Comparison of ENCODE assay signal across 21 cellular contexts in the genomic region with DNA sequence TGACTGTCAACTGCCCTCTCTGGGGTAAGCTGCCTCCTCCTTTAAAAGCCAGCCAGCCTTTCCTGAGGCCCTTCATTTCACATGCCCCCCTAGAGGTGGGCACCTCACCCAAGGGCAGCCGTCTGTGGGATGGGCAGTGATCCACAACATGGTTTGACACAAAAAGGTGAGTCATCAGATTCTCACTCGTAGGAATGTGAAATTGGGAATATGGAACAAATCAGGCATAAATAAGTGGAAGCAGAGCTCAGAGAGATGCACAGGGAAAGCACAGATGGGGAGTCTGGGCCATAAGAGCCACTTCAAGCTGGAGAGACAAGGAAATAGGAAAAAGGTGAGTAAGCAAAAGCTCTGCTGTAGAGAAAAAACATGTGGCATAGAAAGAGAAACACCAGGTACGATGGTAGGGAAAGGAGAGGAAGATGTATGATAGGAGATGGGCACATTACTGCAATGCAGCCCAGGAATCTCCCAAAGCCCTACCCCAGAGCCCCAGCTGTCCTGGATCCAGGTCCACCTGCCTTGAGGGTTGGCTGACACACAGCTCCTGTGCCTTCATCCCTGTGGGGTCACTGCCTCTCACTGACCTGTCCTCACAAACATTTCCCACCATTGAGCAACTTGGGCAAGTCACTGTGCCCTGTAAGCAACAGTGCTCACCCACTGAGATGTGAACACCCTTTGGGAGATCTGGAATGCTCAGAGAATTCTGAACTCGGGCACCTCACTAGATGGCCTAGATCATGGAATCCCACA.
DNase-seq lines count a peak whose midpoint lies in the region; FAIRE-seq and TF ChIP-seq lines count a peak whose summit lies in the region.
"Had no signal": no experiment of that assay in that cellular context is flagged by ENCODE, and none has a peak within 500 bp of the region (broad histone marks: within the 10 kb centered on the region; RNA-seq: fewer than 3 reads in every experiment).

No MANE protein-coding gene starts in this region.

- no peak overlapping the region for H3K27ac ChIP-seq in astrocyte (ENCODE audit: low read depth, low read length)
- no peak overlapping the region for H3K27ac ChIP-seq in kidney (ENCODE audit: low read depth in 2 of 2, low read length in 2 of 2)
- H3K27ac ChIP-seq: BLaER1, upper lobe of left lung had no signal

- peak overlapping the region; percentile 39 for H3K4me2 ChIP-seq in astrocyte (ENCODE audit: low read length)
- H3K4me2 ChIP-seq: BLaER1 had no signal

- H2AFZ ChIP-seq in astrocyte (ENCODE audit: low read depth, low read length), result no peak overlapping the region

- no peak overlapping the region for H3K4me3 Mint-ChIP-seq in astrocyte (ENCODE audit: unreplicated experiment)
- H3K4me3 Mint-ChIP-seq: activated CD4-positive, alpha-beta T cell treated with anti-CD3 and anti-CD28 coated beads, Interleukin-2, amount 10 ng/mL, durations not matched to agents 7 days and 5 days; activated naive CD8-positive, alpha-beta T cell treated with anti-CD3 and anti-CD28 coated beads, Interleukin-2, amount 10 ng/mL, durations not matched to agents 7 days and 5 days had no signal

- no peaks in the 10 kb centered on the region for H3K36me3 Mint-ChIP-seq in astrocyte (ENCODE audit: low read depth, unreplicated experiment)
- H3K36me3 Mint-ChIP-seq: activated naive CD8-positive, alpha-beta T cell treated with anti-CD3 and anti-CD28 coated beads, Interleukin-2, amount 10 ng/mL, durations not matched to agents 7 days and 5 days had no signal

- H3K36me3 ChIP-seq in astrocyte (ENCODE audit: insufficient read depth, low read length) (no peaks in the 10 kb centered on the region), kidney (ENCODE audit: control insufficient read depth in 1 of 2, insufficient read depth in 2 of 2, low read length in 2 of 2) (no peaks in the 10 kb centered on the region)
- H3K36me3 ChIP-seq: BLaER1, upper lobe of left lung had no signal

- no peak for TF ChIP-seq CTCF in HFF-Myc (IDR thresholded peaks at IDR 0.05; ENCODE audit: low read depth, low read length, missing control alignments)
- no peak for TF ChIP-seq CTCF in astrocyte (IDR thresholded peaks at IDR 0.05; ENCODE audit: insufficient read depth, low read depth, low read length)
- TF ChIP-seq CTCF in kidney (IDR thresholded peaks at IDR 0.05; ENCODE audit: borderline replicate concordance, extremely low read depth, insufficient read depth), result no peak

- no peaks in the 10 kb centered on the region for H4K20me1 ChIP-seq in astrocyte (ENCODE audit: insufficient read depth, low read length)
- H4K20me1 ChIP-seq: BLaER1 had no signal

- no peak overlapping the region for H3K27ac Mint-ChIP-seq in astrocyte (ENCODE audit: unreplicated experiment)
- H3K27ac Mint-ChIP-seq: activated CD4-positive, alpha-beta T cell treated with anti-CD3 and anti-CD28 coated beads, Interleukin-2, amount 10 ng/mL, durations not matched to agents 7 days and 5 days; activated naive CD8-positive, alpha-beta T cell treated with anti-CD3 and anti-CD28 coated beads, Interleukin-2, amount 10 ng/mL, durations not matched to agents 7 days and 5 days; activated T-helper 2 cell treated with anti-CD3 and anti-CD28 coated beads, Interferon-gamma antibody, Interleukin-2, Interleukin-4, amounts not matched to agents 10 μg/mL and 5 μg/mL and 100 μg/mL, durations not matched to agents 14 hours and 24 hours and 36 hours had no signal

- H3K27me3 Mint-ChIP-seq in astrocyte (ENCODE audit: low read depth, unreplicated experiment), result peaks cover 8% of the 10 kb centered on the region
- H3K27me3 Mint-ChIP-seq: activated CD4-positive, alpha-beta T cell treated with anti-CD3 and anti-CD28 coated beads, Interleukin-2, amount 10 ng/mL, durations not matched to agents 7 days and 5 days; activated naive CD8-positive, alpha-beta T cell treated with anti-CD3 and anti-CD28 coated beads, Interleukin-2, amount 10 ng/mL, durations not matched to agents 7 days and 5 days had no signal

- H3K4me3 ChIP-seq in HFF-Myc (replicated peaks; ENCODE audit: low read depth, low read length), result no peak overlapping the region
- H3K4me3 ChIP-seq in astrocyte (ENCODE audit: insufficient read depth, low read depth, low read length), result no peak overlapping the region
- no peak overlapping the region for H3K4me3 ChIP-seq in kidney (ENCODE audit: low read length in 2 of 2)
- H3K4me3 ChIP-seq: BLaER1, upper lobe of left lung had no signal

- H3K27me3 ChIP-seq in astrocyte (ENCODE audit: insufficient read depth, low read length), result no peaks in the 10 kb centered on the region
- H3K27me3 ChIP-seq: BLaER1, upper lobe of left lung had no signal

- DNase-seq in Caki2 (ENCODE audit: low read depth), result peak; percentile 95
- DNase-seq in HFF-Myc (ENCODE audit: extremely low read depth, low read depth), result peak; percentile 16
- peak; percentile 49 for DNase-seq in astrocyte (ENCODE audit: low read depth)
- DNase-seq in kidney, result peak; percentile 55
- no peak for DNase-seq in SK-N-DZ (ENCODE audit: low spot score)
- DNase-seq in NCI-H1105 (lab: John Stamatoyannopoulos, UW), result no peak
- DNase-seq in activated CD4-positive, alpha-beta T cell treated with anti-CD3 and anti-CD28 coated beads for 1 hour, result no peak
- no peak for DNase-seq in activated naive CD4-positive, alpha-beta T cell (lab: John Stamatoyannopoulos, UW)
- DNase-seq: activated CD4-positive, alpha-beta T cell treated with anti-CD3 and anti-CD28 coated beads, Interleukin-2, amount 10 ng/mL, durations not matched to agents 7 days and 5 days; activated naive CD8-positive, alpha-beta T cell treated with anti-CD3 and anti-CD28 coated beads, Interleukin-2, amount 10 ng/mL, durations not matched to agents 7 days and 5 days; Caco-2; dermis blood vessel endothelial cell; NCI-H1048; NCI-H2029 treated with DMSO at 0.1 percent for 48 hours; NCI-H526 treated with DMSO at 0.1 percent for 48 hours; Right ventricle myocardium superior; stimulated activated CD4-positive, alpha-beta T cell treated with anti-CD3 and anti-CD28 coated beads, Interleukin-12 subunit alpha, Interleukin-12 subunit beta, amount 100 ng/mL, for 4 hours; upper lobe of left lung had no signal

- in situ Hi-C loops in Caki2 (cut with HindIII; ENCODE audit: low pct_unique_long_range_greater_than_20kb, low sequenced_read_pairs), result no loop called here

- no peaks in the 10 kb centered on the region for H3K79me2 ChIP-seq in astrocyte (ENCODE audit: insufficient read depth, low read length)

- FAIRE-seq in astrocyte (lab: Jason Lieb, UNC), result no peak
- FAIRE-seq in kidney (lab: Jason Lieb, UNC), result no peak
- FAIRE-seq: keratinocyte had no signal

- H3K4me1 ChIP-seq in astrocyte (ENCODE audit: insufficient read depth, low read length) (peaks cover 2% of the 10 kb centered on the region), kidney (ENCODE audit: control insufficient read depth in 1 of 2, insufficient read depth in 1 of 2, low read depth in 1 of 2, low read length in 2 of 2) (no peaks in the 10 kb centered on the region)
- H3K4me1 ChIP-seq: Caco-2, upper lobe of left lung had no signal

- H3K9ac ChIP-seq in astrocyte (ENCODE audit: low read length) (no peak overlapping the region), kidney (ENCODE audit: low read length in 2 of 2) (no peak overlapping the region)
- H3K9ac ChIP-seq: BLaER1 had no signal

- H3K9me3 ChIP-seq in astrocyte (ENCODE audit: insufficient read depth, low read depth, low read length) (no peaks in the 10 kb centered on the region), kidney (ENCODE audit: control insufficient read depth in 1 of 2, low read length in 2 of 2) (no peaks in the 10 kb centered on the region)
- H3K9me3 ChIP-seq: BLaER1, Caco-2, upper lobe of left lung had no signal

- H3K9me3 Mint-ChIP-seq in astrocyte (ENCODE audit: unreplicated experiment), result no peaks in the 10 kb centered on the region
- H3K9me3 Mint-ChIP-seq: activated CD4-positive, alpha-beta T cell treated with anti-CD3 and anti-CD28 coated beads, Interleukin-2, amount 10 ng/mL, durations not matched to agents 7 days and 5 days; activated naive CD8-positive, alpha-beta T cell treated with anti-CD3 and anti-CD28 coated beads, Interleukin-2, amount 10 ng/mL, durations not matched to agents 7 days and 5 days; activated T-helper 2 cell treated with anti-CD3 and anti-CD28 coated beads, Interferon-gamma antibody, Interleukin-2, Interleukin-4, amounts not matched to agents 10 μg/mL and 5 μg/mL and 100 μg/mL, durations not matched to agents 14 hours and 24 hours and 36 hours had no signal

- intact Hi-C loops in kidney (cut with DNase I), result no loop called here

- H3K4me1 Mint-ChIP-seq in astrocyte (ENCODE audit: low read depth, unreplicated experiment), result no peaks in the 10 kb centered on the region
- H3K4me1 Mint-ChIP-seq: activated CD4-positive, alpha-beta T cell treated with anti-CD3 and anti-CD28 coated beads, Interleukin-2, amount 10 ng/mL, durations not matched to agents 7 days and 5 days; activated naive CD8-positive, alpha-beta T cell treated with anti-CD3 and anti-CD28 coated beads, Interleukin-2, amount 10 ng/mL, durations not matched to agents 7 days and 5 days had no signal

Comparison
In these comparisons a context has a peak if more than half of its experiments do, and no peak if none do; other contexts are left out.
1. DNase-seq: peak in Caki2 (single experiment), HFF-Myc (single experiment), astrocyte (single experiment) and kidney (single experiment); none in SK-N-DZ (single experiment), NCI-H1105 (single experiment), activated CD4-positive, alpha-beta T cell treated with anti-CD3 and anti-CD28 coated beads for 1 hour (single experiment) and activated naive CD4-positive, alpha-beta T cell (0 of 4).